ENCODE assay signal across 2 cellular contexts in the genomic region with DNA sequence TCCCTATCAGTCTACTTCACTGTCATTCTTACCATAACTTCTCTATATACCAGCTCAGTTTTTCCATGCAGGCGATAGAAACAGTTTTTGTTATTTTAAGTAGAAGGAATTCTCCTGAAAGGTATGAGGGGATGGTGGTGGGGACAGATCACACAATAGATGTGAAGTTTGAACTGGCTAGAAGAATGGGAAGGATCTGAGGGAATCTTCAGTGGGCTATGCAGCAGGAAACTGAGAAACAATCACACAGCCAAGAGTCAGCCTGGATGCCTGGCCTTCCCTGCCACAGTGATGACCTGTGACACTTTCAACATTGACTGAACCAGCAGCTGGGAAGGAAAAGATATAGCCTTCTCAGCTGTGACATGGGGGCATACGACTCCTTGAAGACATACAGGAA.
TF ChIP-seq lines count a peak whose summit lies in the region.

No MANE protein-coding gene starts in this region.

TF ChIP-seq in IMR-90, 13 proteins besides CTCF, POLR2A, EP300 and RAD21:
- TF ChIP-seq ELK1 (IDR thresholded peaks at IDR 0.05; ENCODE audit: borderline replicate concordance, low read depth, low read length) (no peak), SMC3 (IDR thresholded peaks at IDR 0.05; ENCODE audit: low read depth, low read length) (no peak), MAFK (IDR thresholded peaks at IDR 0.05; ENCODE audit: low read depth, low read length) (no peak), NFE2L2 (IDR thresholded peaks at IDR 0.05; ENCODE audit: low read depth, low read length) (no peak), RCOR1 (IDR thresholded peaks at IDR 0.05; ENCODE audit: insufficient replicate concordance, low read length) (no peak), BHLHE40 (IDR thresholded peaks at IDR 0.05; ENCODE audit: low read depth, low read length) (no peak), RFX5 (IDR thresholded peaks at IDR 0.05; ENCODE audit: low read depth, low read length) (no peak), MXI1 (IDR thresholded peaks at IDR 0.05; ENCODE audit: borderline replicate concordance, low read depth, low read length) (no peak), MAZ (IDR thresholded peaks at IDR 0.05; ENCODE audit: borderline replicate concordance, low read depth, low read length) (no peak), CHD1 (IDR thresholded peaks at IDR 0.05; ENCODE audit: low read depth, low read length) (no peak), CEBPB (IDR thresholded peaks at IDR 0.05; ENCODE audit: low read depth, low read length) (no peak), FOS (IDR thresholded peaks at IDR 0.05; ENCODE audit: low read depth, low read length) (no peak)
- TF ChIP-seq, protein P1, sequence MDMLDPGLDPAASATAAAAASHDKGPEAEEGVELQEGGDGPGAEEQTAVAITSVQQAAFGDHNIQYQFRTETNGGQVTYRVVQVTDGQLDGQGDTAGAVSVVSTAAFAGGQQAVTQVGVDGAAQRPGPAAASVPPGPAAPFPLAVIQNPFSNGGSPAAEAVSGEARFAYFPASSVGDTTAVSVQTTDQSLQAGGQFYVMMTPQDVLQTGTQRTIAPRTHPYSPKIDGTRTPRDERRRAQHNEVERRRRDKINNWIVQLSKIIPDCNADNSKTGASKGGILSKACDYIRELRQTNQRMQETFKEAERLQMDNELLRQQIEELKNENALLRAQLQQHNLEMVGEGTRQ (IDR thresholded peaks at IDR 0.05; ENCODE audit: low read depth, low read length), result no peak
TF ChIP-seq in IMR-90: peak in this region for 0.

TF ChIP-seq in endothelial cell of umbilical vein, 7 proteins besides CTCF, POLR2A, EP300 and RAD21:
- no peak for TF ChIP-seq JUN (IDR thresholded peaks at IDR 0.05; ENCODE audit: borderline replicate concordance, insufficient read depth, insufficient read length, low read depth)
- TF ChIP-seq GATA2 (IDR thresholded peaks at IDR 0.05; ENCODE audit: insufficient read depth, insufficient read length, low read depth, low read length), result peak; percentile 51
- TF ChIP-seq EZH2 (IDR thresholded peaks at IDR 0.05; ENCODE audit: borderline replicate concordance, low read depth, low read length, severe bottlenecking), result no peak
